Comparison of ENCODE assay signal across 8 cellular contexts in genomic region chr12:132558861-132559623, GRCh38. TPM values are rescaled to one million over a fixed set of nuclear protein-coding genes. Genes with fewer than 3 reads are reported as not detected.
DNase-seq lines count a peak whose midpoint lies in the region; ATAC-seq and TF ChIP-seq lines count a peak whose summit lies in the region.

No MANE protein-coding gene starts in this region.

- H3K4me1 Mint-ChIP-seq in progenitor cell of endocrine pancreas (ENCODE audit: low read depth): peaks cover 7% of the 10 kb centered on the region

- peak overlapping the region; percentile 62 to 72; a peak in 3 of 4 replicates for H3K4me3 ChIP-seq in DND-41 (ENCODE audit: low read depth in 1 of 2, low read length in 2 of 2)
- peak overlapping the region; percentile 67 for H3K4me3 ChIP-seq in NB4 (ENCODE audit: low read depth, low read length)
- H3K4me3 ChIP-seq in ectodermal cell (ENCODE audit: insufficient read depth, low read depth, low read length): peak overlapping the region; percentile 74

- H3K27ac ChIP-seq in DND-41 (ENCODE audit: low read length): no peak overlapping the region
- H3K27ac ChIP-seq in ectodermal cell (ENCODE audit: insufficient read depth, low read depth, low read length, poor library complexity, severe bottlenecking): no peak overlapping the region

- H4K20me1 ChIP-seq in DND-41 (ENCODE audit: insufficient read depth, low read length): peaks cover 28% of the 10 kb centered on the region

- peak overlapping the region; percentile 13 for H3K27ac Mint-ChIP-seq in progenitor cell of endocrine pancreas

- peak overlapping the region; percentile 70 for H3K4me3 Mint-ChIP-seq in progenitor cell of endocrine pancreas (ENCODE audit: low read depth)

- TF ChIP-seq CTCF in DND-41 (IDR thresholded peaks at IDR 0.05; ENCODE audit: borderline replicate concordance, extremely low read depth, low read length, poor library complexity, severe bottlenecking) (no peak), NB4 (IDR thresholded peaks at IDR 0.05; ENCODE audit: low read depth, low read length) (no peak), progenitor cell of endocrine pancreas (IDR thresholded peaks at IDR 0.05; ENCODE audit: unreplicated experiment) (no peak)

- peaks cover 12% of the 10 kb centered on the region for H3K27me3 Mint-ChIP-seq in progenitor cell of endocrine pancreas

- ATAC-seq in DND-41 (ENCODE audit: insufficient read depth, low read depth): no peak

- H2AFZ ChIP-seq in DND-41 (ENCODE audit: low read depth, low read length): peak overlapping the region; percentile 90

- peak overlapping the region; percentile 83 for H3K4me2 ChIP-seq in DND-41 (ENCODE audit: insufficient read depth, low read length)

- H3K9me3 ChIP-seq in DND-41 (ENCODE audit: insufficient read depth, low read length, severe bottlenecking): no peaks in the 10 kb centered on the region
- H3K9me3 ChIP-seq in ectodermal cell (ENCODE audit: control insufficient read depth, low read length): no peaks in the 10 kb centered on the region

- H3K79me2 ChIP-seq in DND-41 (ENCODE audit: insufficient read depth, low read length): peaks cover 38% of the 10 kb centered on the region

- peaks cover 3% of the 10 kb centered on the region for H3K27me3 ChIP-seq in DND-41 (ENCODE audit: insufficient read depth, low read length, poor library complexity)
- H3K27me3 ChIP-seq in ectodermal cell (ENCODE audit: control insufficient read depth, insufficient read depth, low read length, poor library complexity, severe bottlenecking): peaks cover 46% of the 10 kb centered on the region

- 82% methylated on average over 45 of the region's 45 CpGs for WGBS in ectodermal cell, 2 experiments

- H3K9me3 Mint-ChIP-seq in progenitor cell of endocrine pancreas (ENCODE audit: low read depth): no peaks in the 10 kb centered on the region

- H3K36me3 ChIP-seq in DND-41 (ENCODE audit: insufficient read depth, low read length): no peaks in the 10 kb centered on the region; the same call in 1 of the 2 replicates
- H3K36me3 ChIP-seq in ectodermal cell (ENCODE audit: control insufficient read depth, insufficient read depth, low read length): no peaks in the 10 kb centered on the region

- H3K36me3 Mint-ChIP-seq in progenitor cell of endocrine pancreas (ENCODE audit: insufficient read depth): peaks cover 5% of the 10 kb centered on the region

- H3K4me1 ChIP-seq in DND-41 (ENCODE audit: insufficient read depth, low read length) (peaks cover 27% of the 10 kb centered on the region), ectodermal cell (ENCODE audit: control insufficient read depth, insufficient read depth, low read length) (no peaks in the 10 kb centered on the region)

- DNase-seq in DND-41 (peak; percentile 41), NB4 (ENCODE audit: low read depth) (peak; percentile 82), progenitor cell of endocrine pancreas (ENCODE audit: low spot score, unreplicated experiment) (no peak), SW 1271 (lab: John Stamatoyannopoulos, UW) (no peak), retina (no peak), mucosa of gallbladder (ENCODE audit: low spot score) (no peak), NCI-H226 (no peak)

- TF ChIP-seq POLR2A in NB4 (IDR thresholded peaks at IDR 0.05; ENCODE audit: extremely low read depth, insufficient read length): no peak

- H3K9ac ChIP-seq in DND-41 (ENCODE audit: low read depth, low read length): peak overlapping the region; percentile 94

RNA-seq across cellular contexts. Expression of gene LRCOL1, which starts 51.3 kb away (rescaled TPM):
- polyA plus RNA-seq in ectodermal cell (2013, experiment 1 of 4): 0.46 TPM
- polyA plus RNA-seq in ectodermal cell (2013, experiment 2 of 4): 0.32 TPM
- 0.59 TPM for polyA plus RNA-seq in ectodermal cell (2013, experiment 3 of 4)
- polyA plus RNA-seq in ectodermal cell (2013, experiment 4 of 4): not detected
- total RNA-seq in progenitor cell of endocrine pancreas: not detected in 2 replicates
- not detected for total RNA-seq in mucosa of gallbladder

RNA-seq across cellular contexts. Expression of gene P2RX2, which starts 59.5 kb away (rescaled TPM):
- polyA plus RNA-seq in ectodermal cell (2013, experiment 1 of 4): not detected
- polyA plus RNA-seq in ectodermal cell (2013, experiment 2 of 4): 0.28 TPM
- 0.37 TPM for polyA plus RNA-seq in ectodermal cell (2013, experiment 3 of 4)
- 0.32 TPM for polyA plus RNA-seq in ectodermal cell (2013, experiment 4 of 4)
- total RNA-seq in progenitor cell of endocrine pancreas (0.19 TPM in 1 of 2 replicates, not detected in the other), mucosa of gallbladder (not detected)

Comparison
In these comparisons a context has a peak if more than half of its experiments do, and no peak if none do; other contexts are left out.
1. DNase-seq: peak in DND-41 (single experiment) and NB4 (single experiment); none in progenitor cell of endocrine pancreas (single experiment), SW 1271 (0 of 2), retina (single experiment), mucosa of gallbladder (single experiment) and NCI-H226 (single experiment).
2. Peak in every context shown above with its lines, with median percentiles within 50 percentile points of each other: H3K4me3 ChIP-seq.